In genomic region chr6:113551168-113551567, GRCh38 we compare ENCODE assay signal across 30 cellular contexts.
"Had no signal": no experiment of that assay in that cellular context is flagged by ENCODE, and none has a peak within 500 bp of the region (broad histone marks: within the 10 kb centered on the region; RNA-seq: fewer than 3 reads in every experiment).

No MANE protein-coding gene starts in this region.

- H3K9me3 ChIP-seq: breast epithelium had no signal

- ATAC-seq: activated naive CD4-positive, alpha-beta T cell treated with anti-CD3 and anti-CD28 coated beads, Interleukin-2, amount 50 U/mL, for 72 hours; activated naive CD8-positive, alpha-beta T cell treated with anti-CD3 and anti-CD28 coated beads, Interleukin-2, amount 50 U/mL, for 24 hours; activated T-cell treated with anti-CD3 and anti-CD28 coated beads, Interleukin-2, amount 50 U/mL, for 4 hours; activated T-cell treated with anti-CD3 and anti-CD28 coated beads, Interleukin-2, amount 50 U/mL, for 72 hours; activated T-helper 17 cell treated with anti-CD3 and anti-CD28 coated beads, Interleukin-2, amount 50 U/mL, for 72 hours had no signal

- DNase-seq: activated effector memory CD4-positive, alpha-beta T cell treated with anti-CD3 and anti-CD28 coated beads, Interleukin-2, amount 50 U/mL, for 16 hours; activated effector memory CD4-positive, alpha-beta T cell treated with Interleukin-2 at 50 U/mL for 16 hours; activated gamma-delta T cell; activated gamma-delta T cell treated with Interleukin-2 at 50 U/mL for 16 hours; activated naive CD4-positive, alpha-beta T cell; activated naive CD4-positive, alpha-beta T cell treated with anti-CD3 and anti-CD28 coated beads for 36 hours; activated naive CD4-positive, alpha-beta T cell treated with anti-CD3 and anti-CD28 coated beads, Interleukin-2, amount 10 ng/mL, durations not matched to agents 7 days and 5 days; activated naive CD4-positive, alpha-beta T cell treated with anti-CD3 and anti-CD28 coated beads, Interleukin-2, amount 50 U/mL, for 16 hours; activated naive CD4-positive, alpha-beta T cell treated with Interleukin-2 at 50 U/mL for 16 hours; activated naive CD8-positive, alpha-beta T cell treated with anti-CD3 and anti-CD28 coated beads for 36 hours; activated naive CD8-positive, alpha-beta T cell treated with anti-CD3 and anti-CD28 coated beads, Interleukin-2, amount 10 ng/mL, durations not matched to agents 7 days and 5 days; activated naive CD8-positive, alpha-beta T cell treated with anti-CD3 and anti-CD28 coated beads, Interleukin-2, amount 50 U/mL, for 24 hours; activated T-cell treated with anti-CD3 and anti-CD28 coated beads, Interleukin-2, amount 50 U/mL, for 24 hours; activated T-cell treated with anti-CD3 and anti-CD28 coated beads, Interleukin-2, amount 50 U/mL, for 4 hours; activated T-cell treated with anti-CD3 and anti-CD28 coated beads, Interleukin-2, amount 50 U/mL, for 48 hours; activated T-cell treated with anti-CD3 and anti-CD28 coated beads, Interleukin-2, amount 50 U/mL, for 72 hours; adrenal gland; amniotic stem cell; amygdala; anterior cingulate cortex; aorta; brain microvascular endothelial cell; caudate nucleus; central memory CD4-positive, alpha-beta T cell; cerebellar nuclear complex had no signal

- H3K4me1 ChIP-seq: adrenal gland, ascending aorta, breast epithelium had no signal

- H3K27ac ChIP-seq: adrenal gland, ascending aorta, brain microvascular endothelial cell, breast epithelium, cardiac muscle cell had no signal

- H3K36me3 ChIP-seq: adrenal gland, ascending aorta, brain microvascular endothelial cell, breast epithelium, cardiac muscle cell had no signal

- H3K27me3 ChIP-seq: adrenal gland, ascending aorta, brain microvascular endothelial cell, breast epithelium had no signal

- H3K4me3 ChIP-seq: adrenal gland, ascending aorta, breast epithelium, cardiac muscle cell had no signal
